ENCODE assay signal across 23 cellular contexts in the genomic region with DNA sequence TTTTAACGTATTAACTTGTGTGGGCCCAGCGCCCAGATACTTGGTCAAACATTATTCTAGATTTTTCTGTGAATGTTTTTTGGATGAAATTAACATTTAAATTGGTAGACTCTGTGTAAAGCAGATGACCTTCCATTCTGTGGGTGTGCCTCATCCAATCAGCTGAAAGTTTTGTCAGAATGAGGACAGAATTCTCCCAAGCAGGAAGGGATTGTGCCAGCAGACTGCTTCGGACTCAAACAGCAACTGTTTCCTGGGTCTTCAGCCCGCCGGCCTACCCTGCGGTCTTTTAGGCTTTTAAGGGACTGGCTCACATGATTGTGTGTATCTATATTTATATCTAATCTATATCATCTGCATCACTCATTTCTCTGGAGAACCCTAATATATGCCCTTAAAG.
"Had no signal": no experiment of that assay in that cellular context is flagged by ENCODE, and none has a peak within 500 bp of the region (broad histone marks: within the 10 kb centered on the region; RNA-seq: fewer than 3 reads in every experiment).

No MANE protein-coding gene starts in this region.

- H3K27me3 Mint-ChIP-seq: memory B cell had no signal

- H3K4me1 ChIP-seq: body of pancreas, gastrocnemius medialis, tibial nerve had no signal

- H3K9me3 ChIP-seq: body of pancreas, gastrocnemius medialis, mucosa of descending colon, tibial nerve had no signal

- H3K36me3 ChIP-seq: gastrocnemius medialis, tibial nerve had no signal

- H3K27ac ChIP-seq: gastrocnemius medialis, skin epidermis, tibial nerve had no signal

- H3K4me3 ChIP-seq: body of pancreas, gastrocnemius medialis, mucosa of descending colon, skin epidermis, tibial nerve had no signal

- H3K4me3 Mint-ChIP-seq: activated B cell treated with CpG ODN at 0.5 μM for 24 hours; activated CD4-positive, alpha-beta memory T cell treated with anti-CD3 and anti-CD28 coated beads, Interleukin-2, amount 10 ng/mL, durations not matched to agents 7 days and 5 days; activated CD8-positive, alpha-beta memory T cell treated with anti-CD3 and anti-CD28 coated beads, Interleukin-2, amount 10 ng/mL, durations not matched to agents 7 days and 5 days; activated naive CD8-positive, alpha-beta T cell treated with anti-CD3 and anti-CD28 coated beads, Interleukin-2, amount 10 ng/mL, durations not matched to agents 7 days and 5 days; activated T-helper 17 cell treated with anti-CD3 and anti-CD28 coated beads, Interleukin-2, amount 50 U/mL, for 72 hours; central memory CD8-positive, alpha-beta T cell; immature natural killer cell; memory B cell; naive thymus-derived CD4-positive, alpha-beta T cell; T-cell had no signal

- H3K4me1 Mint-ChIP-seq: activated CD4-positive, alpha-beta memory T cell treated with anti-CD3 and anti-CD28 coated beads, Interleukin-2, amount 10 ng/mL, durations not matched to agents 7 days and 5 days; activated CD8-positive, alpha-beta memory T cell treated with anti-CD3 and anti-CD28 coated beads, Interleukin-2, amount 10 ng/mL, durations not matched to agents 7 days and 5 days; activated naive CD8-positive, alpha-beta T cell treated with anti-CD3 and anti-CD28 coated beads, Interleukin-2, amount 10 ng/mL, durations not matched to agents 7 days and 5 days; activated T-helper 17 cell treated with anti-CD3 and anti-CD28 coated beads, Interleukin-2, amount 50 U/mL, for 72 hours; central memory CD8-positive, alpha-beta T cell; immature natural killer cell; naive thymus-derived CD4-positive, alpha-beta T cell; T-cell had no signal

- ATAC-seq: activated CD8-positive, alpha-beta memory T cell treated with anti-CD3 and anti-CD28 coated beads, Interleukin-2, amount 10 ng/mL, durations not matched to agents 7 days and 5 days; activated T-helper 17 cell treated with anti-CD3 and anti-CD28 coated beads, Interleukin-2, amount 50 U/mL, for 72 hours; body of pancreas; gastrocnemius medialis; mucosa of descending colon; naive thymus-derived CD4-positive, alpha-beta T cell; stimulated activated naive CD8-positive, alpha-beta T cell treated with anti-CD3 and anti-CD28 coated beads, Interleukin-15, Interleukin-2, amounts not matched to agents 100 U/mL and 50 U/mL, for 24 hours; T-cell had no signal

- H3K36me3 Mint-ChIP-seq: activated CD8-positive, alpha-beta memory T cell treated with anti-CD3 and anti-CD28 coated beads, Interleukin-2, amount 10 ng/mL, durations not matched to agents 7 days and 5 days; activated naive CD8-positive, alpha-beta T cell treated with anti-CD3 and anti-CD28 coated beads, Interleukin-2, amount 10 ng/mL, durations not matched to agents 7 days and 5 days; immature natural killer cell; memory B cell; naive thymus-derived CD4-positive, alpha-beta T cell; T-cell had no signal

- H3K27me3 ChIP-seq: body of pancreas, gastrocnemius medialis, tibial nerve had no signal

- DNase-seq: activated B cell treated with CpG ODN at 0.5 μM for 24 hours; activated CD4-positive, alpha-beta memory T cell treated with anti-CD3 and anti-CD28 coated beads, Interleukin-2, amount 10 ng/mL, durations not matched to agents 7 days and 5 days; activated CD4-positive, alpha-beta T cell treated with anti-CD3 and anti-CD28 coated beads for 4 hours; activated CD8-positive, alpha-beta memory T cell treated with anti-CD3 and anti-CD28 coated beads, Interleukin-2, amount 10 ng/mL, durations not matched to agents 7 days and 5 days; activated naive CD4-positive, alpha-beta T cell treated with Interleukin-2 at 50 U/mL for 16 hours; activated naive CD8-positive, alpha-beta T cell treated with anti-CD3 and anti-CD28 coated beads, Interleukin-2, amount 10 ng/mL, durations not matched to agents 7 days and 5 days; amygdala; body of pancreas; cortex of kidney; erythroblast; gastrocnemius medialis; immature natural killer cell; kidney glomerular epithelial cell; mucosa of descending colon; naive thymus-derived CD4-positive, alpha-beta T cell; stimulated activated naive CD8-positive, alpha-beta T cell treated with anti-CD3 and anti-CD28 coated beads, Interleukin-15, Interleukin-2, amounts not matched to agents 100 U/mL and 50 U/mL, for 24 hours; substantia nigra; T-cell had no signal

- H3K27ac Mint-ChIP-seq: activated B cell treated with CpG ODN at 0.5 μM for 24 hours; activated CD4-positive, alpha-beta memory T cell treated with anti-CD3 and anti-CD28 coated beads, Interleukin-2, amount 10 ng/mL, durations not matched to agents 7 days and 5 days; activated CD8-positive, alpha-beta memory T cell treated with anti-CD3 and anti-CD28 coated beads, Interleukin-2, amount 10 ng/mL, durations not matched to agents 7 days and 5 days; activated naive CD8-positive, alpha-beta T cell treated with anti-CD3 and anti-CD28 coated beads, Interleukin-2, amount 10 ng/mL, durations not matched to agents 7 days and 5 days; activated T-helper 17 cell treated with anti-CD3 and anti-CD28 coated beads, Interleukin-2, amount 50 U/mL, for 72 hours; immature natural killer cell; memory B cell; naive thymus-derived CD4-positive, alpha-beta T cell; T-cell had no signal

- H3K9me3 Mint-ChIP-seq: activated B cell treated with CpG ODN at 0.5 μM for 24 hours; activated CD4-positive, alpha-beta memory T cell treated with anti-CD3 and anti-CD28 coated beads, Interleukin-2, amount 10 ng/mL, durations not matched to agents 7 days and 5 days; activated naive CD8-positive, alpha-beta T cell treated with anti-CD3 and anti-CD28 coated beads, Interleukin-2, amount 10 ng/mL, durations not matched to agents 7 days and 5 days; activated T-helper 17 cell treated with anti-CD3 and anti-CD28 coated beads, Interleukin-2, amount 50 U/mL, for 72 hours; central memory CD8-positive, alpha-beta T cell; immature natural killer cell; memory B cell; naive thymus-derived CD4-positive, alpha-beta T cell; T-cell had no signal
